ENCODE assay signal across 1 cellular context in the genomic region with DNA sequence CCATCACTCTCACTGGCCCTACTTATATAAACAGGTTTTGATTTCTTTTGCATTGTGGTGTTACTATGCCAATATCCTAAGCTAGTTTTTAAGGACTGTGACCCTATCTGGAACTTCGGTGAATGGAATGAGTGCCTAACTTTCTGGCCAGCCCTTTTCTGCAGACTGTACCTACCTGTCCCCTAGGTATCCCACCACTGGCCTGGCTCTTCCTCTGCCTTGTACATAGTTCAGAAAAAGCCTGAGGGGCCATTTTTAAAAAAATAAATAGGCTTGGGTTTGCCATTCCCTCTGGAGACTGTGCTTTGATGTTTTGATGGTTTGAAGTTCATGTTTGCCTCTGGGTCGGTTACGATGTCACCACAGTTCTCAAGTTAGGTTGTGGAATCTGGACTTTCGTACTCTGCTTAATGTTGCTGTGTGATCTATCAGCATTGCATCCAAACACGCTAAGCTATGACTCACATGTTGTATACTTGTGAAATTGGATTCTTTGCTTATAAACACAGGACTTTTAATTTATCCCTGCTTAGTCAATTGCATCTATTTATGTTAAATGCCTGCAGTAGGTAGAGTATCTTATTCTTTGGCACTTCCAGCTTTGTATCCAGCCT.
TF ChIP-seq lines count a peak whose summit lies in the region.

No MANE protein-coding gene starts in this region.

TF ChIP-seq in HepG2, 621 proteins besides CTCF, POLR2A, EP300 and RAD21 (continued from another document and continues in another):
- TF ChIP-seq, protein P1, sequence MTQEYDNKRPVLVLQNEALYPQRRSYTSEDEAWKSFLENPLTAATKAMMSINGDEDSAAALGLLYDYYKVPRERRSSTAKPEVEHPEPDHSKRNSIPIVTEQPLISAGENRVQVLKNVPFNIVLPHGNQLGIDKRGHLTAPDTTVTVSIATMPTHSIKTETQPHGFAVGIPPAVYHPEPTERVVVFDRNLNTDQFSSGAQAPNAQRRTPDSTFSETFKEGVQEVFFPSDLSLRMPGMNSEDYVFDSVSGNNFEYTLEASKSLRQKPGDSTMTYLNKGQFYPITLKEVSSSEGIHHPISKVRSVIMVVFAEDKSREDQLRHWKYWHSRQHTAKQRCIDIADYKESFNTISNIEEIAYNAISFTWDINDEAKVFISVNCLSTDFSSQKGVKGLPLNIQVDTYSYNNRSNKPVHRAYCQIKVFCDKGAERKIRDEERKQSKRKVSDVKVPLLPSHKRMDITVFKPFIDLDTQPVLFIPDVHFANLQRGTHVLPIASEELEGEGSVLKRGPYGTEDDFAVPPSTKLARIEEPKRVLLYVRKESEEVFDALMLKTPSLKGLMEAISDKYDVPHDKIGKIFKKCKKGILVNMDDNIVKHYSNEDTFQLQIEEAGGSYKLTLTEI (CRISPR knock-in tag; conservative IDR thresholded peaks at IDR 0.05): no peak
- TF ChIP-seq ASH2L (IDR thresholded peaks at IDR 0.05; ENCODE audit: insufficient read length, low read depth, low read length): peak; percentile 99
- TF ChIP-seq ZNF777 (CRISPR knock-in tag; IDR thresholded peaks at IDR 0.05): no peak
- peak; percentile 90 for TF ChIP-seq NFKBIZ (CRISPR knock-in tag; IDR thresholded peaks at IDR 0.05)
- TF ChIP-seq RCOR2 (CRISPR knock-in tag; IDR thresholded peaks at IDR 0.05): peak; percentile 80
- TF ChIP-seq SALL1 (CRISPR knock-in tag; IDR thresholded peaks at IDR 0.05): peak; percentile 93
- TF ChIP-seq ZNF292 (CRISPR knock-in tag; IDR thresholded peaks at IDR 0.05; ENCODE audit: borderline replicate concordance, low read depth): peak; percentile 61; the same call in 1 of the 2 replicates
- TF ChIP-seq, protein P2, sequence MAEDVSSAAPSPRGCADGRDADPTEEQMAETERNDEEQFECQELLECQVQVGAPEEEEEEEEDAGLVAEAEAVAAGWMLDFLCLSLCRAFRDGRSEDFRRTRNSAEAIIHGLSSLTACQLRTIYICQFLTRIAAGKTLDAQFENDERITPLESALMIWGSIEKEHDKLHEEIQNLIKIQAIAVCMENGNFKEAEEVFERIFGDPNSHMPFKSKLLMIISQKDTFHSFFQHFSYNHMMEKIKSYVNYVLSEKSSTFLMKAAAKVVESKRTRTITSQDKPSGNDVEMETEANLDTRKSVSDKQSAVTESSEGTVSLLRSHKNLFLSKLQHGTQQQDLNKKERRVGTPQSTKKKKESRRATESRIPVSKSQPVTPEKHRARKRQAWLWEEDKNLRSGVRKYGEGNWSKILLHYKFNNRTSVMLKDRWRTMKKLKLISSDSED (CRISPR knock-in tag; IDR thresholded peaks at IDR 0.05): no peak
- TF ChIP-seq, protein P3, sequence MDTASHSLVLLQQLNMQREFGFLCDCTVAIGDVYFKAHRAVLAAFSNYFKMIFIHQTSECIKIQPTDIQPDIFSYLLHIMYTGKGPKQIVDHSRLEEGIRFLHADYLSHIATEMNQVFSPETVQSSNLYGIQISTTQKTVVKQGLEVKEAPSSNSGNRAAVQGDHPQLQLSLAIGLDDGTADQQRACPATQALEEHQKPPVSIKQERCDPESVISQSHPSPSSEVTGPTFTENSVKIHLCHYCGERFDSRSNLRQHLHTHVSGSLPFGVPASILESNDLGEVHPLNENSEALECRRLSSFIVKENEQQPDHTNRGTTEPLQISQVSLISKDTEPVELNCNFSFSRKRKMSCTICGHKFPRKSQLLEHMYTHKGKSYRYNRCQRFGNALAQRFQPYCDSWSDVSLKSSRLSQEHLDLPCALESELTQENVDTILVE (CRISPR knock-in tag; IDR thresholded peaks at IDR 0.05): peak; percentile 64; the same call in 1 of the 2 replicates
- TF ChIP-seq, protein P4, sequence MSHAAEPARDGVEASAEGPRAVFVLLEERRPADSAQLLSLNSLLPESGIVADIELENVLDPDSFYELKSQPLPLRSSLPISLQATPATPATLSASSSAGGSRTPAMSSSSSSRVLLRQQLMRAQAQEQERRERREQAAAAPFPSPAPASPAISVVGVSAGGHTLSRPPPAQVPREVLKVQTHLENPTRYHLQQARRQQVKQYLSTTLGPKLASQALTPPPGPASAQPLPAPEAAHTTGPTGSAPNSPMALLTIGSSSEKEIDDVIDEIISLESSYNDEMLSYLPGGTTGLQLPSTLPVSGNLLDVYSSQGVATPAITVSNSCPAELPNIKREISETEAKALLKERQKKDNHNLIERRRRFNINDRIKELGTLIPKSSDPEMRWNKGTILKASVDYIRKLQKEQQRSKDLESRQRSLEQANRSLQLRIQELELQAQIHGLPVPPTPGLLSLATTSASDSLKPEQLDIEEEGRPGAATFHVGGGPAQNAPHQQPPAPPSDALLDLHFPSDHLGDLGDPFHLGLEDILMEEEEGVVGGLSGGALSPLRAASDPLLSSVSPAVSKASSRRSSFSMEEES (CRISPR knock-in tag; IDR thresholded peaks at IDR 0.05): peak; percentile 87
- no peak for TF ChIP-seq AGO2 (optimal IDR thresholded peaks at IDR 0.05; ENCODE audit: low read depth, low read length)
- peak; percentile 95 for TF ChIP-seq CEBPB (IDR thresholded peaks at IDR 0.05; ENCODE audit: borderline replicate concordance, low read depth, low read length)
- TF ChIP-seq, protein P5, sequence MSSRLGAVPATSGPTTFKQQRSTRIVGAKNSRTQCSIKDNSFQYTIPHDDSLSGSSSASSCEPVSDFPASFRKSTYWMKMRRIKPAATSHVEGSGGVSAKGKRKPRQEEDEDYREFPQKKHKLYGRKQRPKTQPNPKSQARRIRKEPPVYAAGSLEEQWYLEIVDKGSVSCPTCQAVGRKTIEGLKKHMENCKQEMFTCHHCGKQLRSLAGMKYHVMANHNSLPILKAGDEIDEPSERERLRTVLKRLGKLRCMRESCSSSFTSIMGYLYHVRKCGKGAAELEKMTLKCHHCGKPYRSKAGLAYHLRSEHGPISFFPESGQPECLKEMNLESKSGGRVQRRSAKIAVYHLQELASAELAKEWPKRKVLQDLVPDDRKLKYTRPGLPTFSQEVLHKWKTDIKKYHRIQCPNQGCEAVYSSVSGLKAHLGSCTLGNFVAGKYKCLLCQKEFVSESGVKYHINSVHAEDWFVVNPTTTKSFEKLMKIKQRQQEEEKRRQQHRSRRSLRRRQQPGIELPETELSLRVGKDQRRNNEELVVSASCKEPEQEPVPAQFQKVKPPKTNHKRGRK (CRISPR knock-in tag; IDR thresholded peaks at IDR 0.05): no peak
- TF ChIP-seq ZNF136 (CRISPR knock-in tag; IDR thresholded peaks at IDR 0.05; ENCODE audit: low read depth): no peak
- TF ChIP-seq DNMT3B (CRISPR knock-in tag; conservative IDR thresholded peaks at IDR 0.05): 0 out of 2 replicates have a peak, but pooled peaks have one; percentile 80
- TF ChIP-seq ZNF572 (CRISPR knock-in tag; IDR thresholded peaks at IDR 0.05): no peak
- TF ChIP-seq HDAC1 (CRISPR knock-in tag; IDR thresholded peaks at IDR 0.05): peak; percentile 78
- TF ChIP-seq SRY (CRISPR knock-in tag; IDR thresholded peaks at IDR 0.05): no peak
- TF ChIP-seq TBX2 (CRISPR knock-in tag; IDR thresholded peaks at IDR 0.05; ENCODE audit: borderline replicate concordance): peak; percentile 86
- TF ChIP-seq ZMYM3 (CRISPR knock-in tag; IDR thresholded peaks at IDR 0.05): 0 out of 2 replicates have a peak, but pooled peaks have one; percentile 50
- TF ChIP-seq MBNL3 (CRISPR knock-in tag; conservative IDR thresholded peaks at IDR 0.05): no peak
- no peak for TF ChIP-seq FOXC1 (CRISPR knock-in tag; IDR thresholded peaks at IDR 0.05; ENCODE audit: borderline replicate concordance)
- no peak for TF ChIP-seq PLRG1 (conservative IDR thresholded peaks at IDR 0.05)
- TF ChIP-seq ZNF441 (CRISPR knock-in tag; IDR thresholded peaks at IDR 0.05; ENCODE audit: borderline replicate concordance): 0 out of 2 replicates have a peak, but pooled peaks have one; percentile 35
- peak; percentile 87 for TF ChIP-seq MEF2D (CRISPR knock-in tag; IDR thresholded peaks at IDR 0.05)
- TF ChIP-seq ZNF749 (CRISPR knock-in tag; IDR thresholded peaks at IDR 0.05; ENCODE audit: borderline replicate concordance): no peak
- TF ChIP-seq ADNP (CRISPR knock-in tag; IDR thresholded peaks at IDR 0.05): no peak
- no peak for TF ChIP-seq RBM22 (optimal IDR thresholded peaks at IDR 0.05; ENCODE audit: low read length)
- TF ChIP-seq, protein P6, sequence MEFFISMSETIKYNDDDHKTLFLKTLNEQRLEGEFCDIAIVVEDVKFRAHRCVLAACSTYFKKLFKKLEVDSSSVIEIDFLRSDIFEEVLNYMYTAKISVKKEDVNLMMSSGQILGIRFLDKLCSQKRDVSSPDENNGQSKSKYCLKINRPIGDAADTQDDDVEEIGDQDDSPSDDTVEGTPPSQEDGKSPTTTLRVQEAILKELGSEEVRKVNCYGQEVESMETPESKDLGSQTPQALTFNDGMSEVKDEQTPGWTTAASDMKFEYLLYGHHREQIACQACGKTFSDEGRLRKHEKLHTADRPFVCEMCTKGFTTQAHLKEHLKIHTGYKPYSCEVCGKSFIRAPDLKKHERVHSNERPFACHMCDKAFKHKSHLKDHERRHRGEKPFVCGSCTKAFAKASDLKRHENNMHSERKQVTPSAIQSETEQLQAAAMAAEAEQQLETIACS (CRISPR knock-in tag; IDR thresholded peaks at IDR 0.05): no peak
- TF ChIP-seq, protein P7, sequence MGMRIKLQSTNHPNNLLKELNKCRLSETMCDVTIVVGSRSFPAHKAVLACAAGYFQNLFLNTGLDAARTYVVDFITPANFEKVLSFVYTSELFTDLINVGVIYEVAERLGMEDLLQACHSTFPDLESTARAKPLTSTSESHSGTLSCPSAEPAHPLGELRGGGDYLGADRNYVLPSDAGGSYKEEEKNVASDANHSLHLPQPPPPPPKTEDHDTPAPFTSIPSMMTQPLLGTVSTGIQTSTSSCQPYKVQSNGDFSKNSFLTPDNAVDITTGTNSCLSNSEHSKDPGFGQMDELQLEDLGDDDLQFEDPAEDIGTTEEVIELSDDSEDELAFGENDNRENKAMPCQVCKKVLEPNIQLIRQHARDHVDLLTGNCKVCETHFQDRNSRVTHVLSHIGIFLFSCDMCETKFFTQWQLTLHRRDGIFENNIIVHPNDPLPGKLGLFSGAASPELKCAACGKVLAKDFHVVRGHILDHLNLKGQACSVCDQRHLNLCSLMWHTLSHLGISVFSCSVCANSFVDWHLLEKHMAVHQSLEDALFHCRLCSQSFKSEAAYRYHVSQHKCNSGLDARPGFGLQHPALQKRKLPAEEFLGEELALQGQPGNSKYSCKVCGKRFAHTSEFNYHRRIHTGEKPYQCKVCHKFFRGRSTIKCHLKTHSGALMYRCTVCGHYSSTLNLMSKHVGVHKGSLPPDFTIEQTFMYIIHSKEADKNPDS (CRISPR knock-in tag; IDR thresholded peaks at IDR 0.05): no peak
- no peak for TF ChIP-seq LCORL (IDR thresholded peaks at IDR 0.05)
- TF ChIP-seq LCORL (CRISPR knock-in tag; IDR thresholded peaks at IDR 0.05): peak; percentile 89
- no peak for TF ChIP-seq KDM5B (CRISPR knock-in tag; IDR thresholded peaks at IDR 0.05; ENCODE audit: borderline replicate concordance)
- no peak for TF ChIP-seq XBP1 (CRISPR knock-in tag; IDR thresholded peaks at IDR 0.05)
- TF ChIP-seq SMAD9 (CRISPR knock-in tag; IDR thresholded peaks at IDR 0.05): no peak
- peak; percentile 89 for TF ChIP-seq EHMT2 (IDR thresholded peaks at IDR 0.05; ENCODE audit: borderline replicate concordance, low read depth, low read length)
- TF ChIP-seq, protein P8, sequence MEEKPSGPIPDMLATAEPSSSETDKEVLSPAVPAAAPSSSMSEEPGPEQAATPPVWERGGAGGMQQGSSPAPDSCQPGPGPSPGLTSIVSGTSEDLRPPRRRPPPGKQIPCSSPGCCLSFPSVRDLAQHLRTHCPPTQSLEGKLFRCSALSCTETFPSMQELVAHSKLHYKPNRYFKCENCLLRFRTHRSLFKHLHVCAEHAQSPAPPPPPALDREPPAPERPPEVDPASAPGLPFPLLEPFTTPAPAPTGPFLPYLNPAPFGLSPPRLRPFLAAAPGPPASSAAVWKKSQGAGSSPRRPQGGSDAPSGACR (CRISPR knock-in tag; IDR thresholded peaks at IDR 0.05): peak; percentile 51; the same call in 1 of the 2 replicates
- no peak for TF ChIP-seq MATR3 (CRISPR knock-in tag; IDR thresholded peaks at IDR 0.05)
- TF ChIP-seq ZNF264 (CRISPR knock-in tag; IDR thresholded peaks at IDR 0.05): peak; percentile 73; the same call in 1 of the 2 replicates
- peak; percentile 97 for TF ChIP-seq TCF7 (IDR thresholded peaks at IDR 0.05; ENCODE audit: low read depth)
- no peak for TF ChIP-seq ISX (CRISPR knock-in tag; conservative IDR thresholded peaks at IDR 0.05)
- TF ChIP-seq MAFF (IDR thresholded peaks at IDR 0.05; ENCODE audit: low read depth, low read length): 0 out of 2 replicates have a peak, but pooled peaks have one; percentile 1
- no peak for TF ChIP-seq ATRX (CRISPR knock-in tag; IDR thresholded peaks at IDR 0.05; ENCODE audit: borderline replicate concordance)
- TF ChIP-seq RFXAP (CRISPR knock-in tag; IDR thresholded peaks at IDR 0.05; ENCODE audit: borderline replicate concordance): peak; percentile 73; the same call in 1 of the 2 replicates
- TF ChIP-seq ZNF724P (CRISPR knock-in tag; IDR thresholded peaks at IDR 0.05; ENCODE audit: borderline replicate concordance): no peak
- TF ChIP-seq RBFOX2 (IDR thresholded peaks at IDR 0.05; ENCODE audit: low read depth, low read length): peak; percentile 47; the same call in 1 of the 2 replicates
- no peak; the same call in 1 of the 2 replicates for TF ChIP-seq ZNF431 (CRISPR knock-in tag; IDR thresholded peaks at IDR 0.05; ENCODE audit: borderline replicate concordance, low read depth)
- TF ChIP-seq CBFB (CRISPR knock-in tag; IDR thresholded peaks at IDR 0.05): peak; percentile 82
- peak; percentile 26 for TF ChIP-seq SMC3 (IDR thresholded peaks at IDR 0.05; ENCODE audit: low read length)
- TF ChIP-seq, protein P9, sequence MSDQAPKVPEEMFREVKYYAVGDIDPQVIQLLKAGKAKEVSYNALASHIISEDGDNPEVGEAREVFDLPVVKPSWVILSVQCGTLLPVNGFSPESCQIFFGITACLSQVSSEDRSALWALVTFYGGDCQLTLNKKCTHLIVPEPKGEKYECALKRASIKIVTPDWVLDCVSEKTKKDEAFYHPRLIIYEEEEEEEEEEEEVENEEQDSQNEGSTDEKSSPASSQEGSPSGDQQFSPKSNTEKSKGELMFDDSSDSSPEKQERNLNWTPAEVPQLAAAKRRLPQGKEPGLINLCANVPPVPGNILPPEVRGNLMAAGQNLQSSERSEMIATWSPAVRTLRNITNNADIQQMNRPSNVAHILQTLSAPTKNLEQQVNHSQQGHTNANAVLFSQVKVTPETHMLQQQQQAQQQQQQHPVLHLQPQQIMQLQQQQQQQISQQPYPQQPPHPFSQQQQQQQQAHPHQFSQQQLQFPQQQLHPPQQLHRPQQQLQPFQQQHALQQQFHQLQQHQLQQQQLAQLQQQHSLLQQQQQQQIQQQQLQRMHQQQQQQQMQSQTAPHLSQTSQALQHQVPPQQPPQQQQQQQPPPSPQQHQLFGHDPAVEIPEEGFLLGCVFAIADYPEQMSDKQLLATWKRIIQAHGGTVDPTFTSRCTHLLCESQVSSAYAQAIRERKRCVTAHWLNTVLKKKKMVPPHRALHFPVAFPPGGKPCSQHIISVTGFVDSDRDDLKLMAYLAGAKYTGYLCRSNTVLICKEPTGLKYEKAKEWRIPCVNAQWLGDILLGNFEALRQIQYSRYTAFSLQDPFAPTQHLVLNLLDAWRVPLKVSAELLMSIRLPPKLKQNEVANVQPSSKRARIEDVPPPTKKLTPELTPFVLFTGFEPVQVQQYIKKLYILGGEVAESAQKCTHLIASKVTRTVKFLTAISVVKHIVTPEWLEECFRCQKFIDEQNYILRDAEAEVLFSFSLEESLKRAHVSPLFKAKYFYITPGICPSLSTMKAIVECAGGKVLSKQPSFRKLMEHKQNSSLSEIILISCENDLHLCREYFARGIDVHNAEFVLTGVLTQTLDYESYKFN (CRISPR knock-in tag; conservative IDR thresholded peaks at IDR 0.05): peak; percentile 100
- TF ChIP-seq ZNF24 (IDR thresholded peaks at IDR 0.05): no peak
